Comparison of ENCODE assay signal across 12 cellular contexts in the genomic region with DNA sequence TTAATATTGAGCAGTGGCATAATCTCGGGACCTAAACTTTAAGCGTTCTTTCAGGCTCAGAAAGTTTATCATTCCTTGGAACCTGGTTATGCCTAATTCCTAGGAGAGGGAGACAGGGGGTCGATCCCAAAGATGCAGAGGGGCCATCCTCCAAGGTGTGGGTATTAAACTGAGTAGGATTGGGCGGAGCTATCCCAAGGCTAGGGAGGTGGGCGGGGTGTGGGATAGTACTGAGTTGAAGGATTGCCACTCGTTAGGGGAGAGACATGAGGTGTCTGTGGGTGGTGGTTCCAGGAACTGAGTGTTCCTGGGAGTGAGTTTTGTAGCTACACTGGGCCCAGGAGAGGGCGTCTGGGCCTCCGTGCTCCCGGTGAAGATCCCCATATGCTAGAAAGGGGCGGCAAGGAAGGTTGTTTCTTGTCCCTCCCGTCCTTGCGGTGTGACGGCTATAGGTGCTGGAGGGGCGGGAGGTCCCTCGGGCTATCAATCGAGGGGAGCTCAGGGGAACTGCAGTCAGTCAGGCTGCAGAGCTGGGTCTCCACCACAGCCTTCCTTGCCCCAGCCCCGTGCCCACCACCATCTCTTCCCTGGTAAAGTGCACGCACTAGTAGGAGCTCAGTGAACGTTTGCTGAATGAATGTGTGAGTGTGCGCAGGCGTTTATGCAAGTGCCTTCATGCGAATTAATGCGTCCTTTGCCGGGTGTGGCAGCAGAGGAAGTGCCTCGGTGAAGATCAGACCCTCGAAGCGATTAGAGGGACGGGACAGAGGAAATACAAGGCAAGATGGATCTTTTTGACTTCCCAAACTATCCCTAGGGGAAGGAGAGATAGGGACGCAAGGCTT. TPM values are rescaled to one million over a fixed set of nuclear protein-coding genes. Genes with fewer than 3 reads are reported as not detected.
DNase-seq lines count a peak whose midpoint lies in the region; ATAC-seq lines count a peak whose summit lies in the region.
"Had no signal": no experiment of that assay in that cellular context is flagged by ENCODE, and none has a peak within 500 bp of the region (broad histone marks: within the 10 kb centered on the region; RNA-seq: fewer than 3 reads in every experiment).

No MANE protein-coding gene starts in this region.

- CTCF ChIA-PET in naive thymus-derived CD4-positive, alpha-beta T cell (lab: Charles Lee) = interaction anchor here (0.7 kb wide), 2 partner anchors 209 to 413 kb away, joined by 3 read pairs; no protein-coding TSS in a partner anchor

- no peaks in the 10 kb centered on the region for H3K9me3 Mint-ChIP-seq in activated naive CD8-positive, alpha-beta T cell treated with anti-CD3 and anti-CD28 coated beads, Interleukin-2, amount 10 ng/mL, durations not matched to agents 7 days and 5 days
- peaks cover 0 to 4% (median 0%) of the 10 kb centered on the region in 11 donors for H3K9me3 Mint-ChIP-seq in naive thymus-derived CD4-positive, alpha-beta T cell

- peaks cover 2% of the 10 kb centered on the region for H3K36me3 Mint-ChIP-seq in activated naive CD8-positive, alpha-beta T cell treated with anti-CD3 and anti-CD28 coated beads, Interleukin-2, amount 10 ng/mL, durations not matched to agents 7 days and 5 days
- H3K36me3 Mint-ChIP-seq in naive thymus-derived CD4-positive, alpha-beta T cell = peaks cover 0 to 3% (median 0%) of the 10 kb centered on the region in 5 donors

- intact Hi-C loops in naive thymus-derived CD4-positive, alpha-beta T cell (cut with micrococcal nuclease) = loop anchor here in 1 of 2 donors (1.0 kb wide), 1 partner anchor 11 kb away; no protein-coding TSS in a partner anchor

- POLR2A ChIA-PET in activated naive CD8-positive, alpha-beta T cell treated with anti-CD3 and anti-CD28 coated beads, Interleukin-2, amount 10 ng/mL, durations not matched to agents 7 days and 5 days (lab: Charles Lee) = interaction anchor here (1.2 to 3.2 kb wide), 2 partner anchors 9 to 11 kb away, joined by 4 to 15 read pairs; partner anchors contain the start of gene BUB3
- POLR2A ChIA-PET in naive thymus-derived CD4-positive, alpha-beta T cell (lab: Charles Lee) = interaction anchor here (1.3 to 1.7 kb wide), 2 partner anchors 9 to 11 kb away, joined by 3 to 6 read pairs; partner anchors contain the start of gene BUB3

- no peak overlapping the region for H3K27ac Mint-ChIP-seq in activated naive CD8-positive, alpha-beta T cell treated with anti-CD3 and anti-CD28 coated beads, Interleukin-2, amount 10 ng/mL, durations not matched to agents 7 days and 5 days
- peak overlapping the region in 2 of 9 donors; percentile 31 to 67 for H3K27ac Mint-ChIP-seq in naive thymus-derived CD4-positive, alpha-beta T cell

- H3K4me1 Mint-ChIP-seq in activated naive CD8-positive, alpha-beta T cell treated with anti-CD3 and anti-CD28 coated beads, Interleukin-2, amount 10 ng/mL, durations not matched to agents 7 days and 5 days = peaks cover 36% of the 10 kb centered on the region
- peaks cover 25 to 76% (median 65%) of the 10 kb centered on the region in 7 donors for H3K4me1 Mint-ChIP-seq in naive thymus-derived CD4-positive, alpha-beta T cell

- H3K4me1 ChIP-seq in HUES6 (ENCODE audit: control insufficient read depth, insufficient read depth, low read length) = peaks cover 41% of the 10 kb centered on the region
- peaks cover 35 to 73% of the 10 kb centered on the region in 2 donors for H3K4me1 ChIP-seq in naive thymus-derived CD4-positive, alpha-beta T cell (ENCODE audit: control insufficient read depth in 2 of 2, insufficient read depth in 2 of 2, low read length in 2 of 2)

- peaks cover 100% of the 10 kb centered on the region for H3K27me3 ChIP-seq in HUES6 (ENCODE audit: control insufficient read depth, insufficient read depth, low read length)
- H3K27me3 ChIP-seq in naive thymus-derived CD4-positive, alpha-beta T cell (ENCODE audit: control insufficient read depth in 2 of 2, insufficient read depth in 2 of 2, low read length in 2 of 2) = peaks cover 36 to 61% of the 10 kb centered on the region in 2 donors

- no peak overlapping the region for H3K9ac ChIP-seq in HUES6 (ENCODE audit: low read length)

- peak; percentile 18 for DNase-seq in DMS 273 (lab: John Stamatoyannopoulos, UW; ENCODE audit: unreplicated experiment)
- no peak for DNase-seq in DMS 273 treated with DMSO at 0.1 percent for 48 hours (lab: John Stamatoyannopoulos, UW)
- DNase-seq in activated naive CD8-positive, alpha-beta T cell treated with anti-CD3 and anti-CD28 coated beads, Interleukin-2, amount 10 ng/mL, durations not matched to agents 7 days and 5 days = peak; percentile 44
- peak in 1 of 9 donors; percentile 26 for DNase-seq in naive thymus-derived CD4-positive, alpha-beta T cell
- DNase-seq in DMS79 (lab: John Stamatoyannopoulos, UW) = no peak
- no peak for DNase-seq in SW480 (ENCODE audit: low spot score)
- DNase-seq: 8988T, NCI-H510A had no signal

- no peak overlapping the region for H3K27ac ChIP-seq in HUES6 (ENCODE audit: low read depth, low read length)
- H3K27ac ChIP-seq in naive thymus-derived CD4-positive, alpha-beta T cell (ENCODE audit: low read depth, low read length) = no peak overlapping the region

- H3K9me3 ChIP-seq in HUES6 (ENCODE audit: control insufficient read depth, insufficient read depth, low read depth, low read length) = no peaks in the 10 kb centered on the region
- H3K9me3 ChIP-seq in naive thymus-derived CD4-positive, alpha-beta T cell (ENCODE audit: control insufficient read depth in 2 of 3, low read length in 3 of 3) = no peaks in the 10 kb centered on the region
- H3K9me3 ChIP-seq: HAP-1 had no signal

- no peaks in the 10 kb centered on the region for H3K36me3 ChIP-seq in HUES6 (ENCODE audit: control insufficient read depth, insufficient read depth, low read length)
- no peaks in the 10 kb centered on the region for H3K36me3 ChIP-seq in naive thymus-derived CD4-positive, alpha-beta T cell (ENCODE audit: control insufficient read depth in 2 of 3, insufficient read depth in 3 of 3, low read length in 3 of 3)

- H3K4me3 Mint-ChIP-seq in activated naive CD8-positive, alpha-beta T cell treated with anti-CD3 and anti-CD28 coated beads, Interleukin-2, amount 10 ng/mL, durations not matched to agents 7 days and 5 days = peak overlapping the region; percentile 47
- H3K4me3 Mint-ChIP-seq in naive thymus-derived CD4-positive, alpha-beta T cell = peak overlapping the region in 9 of 10 donors; percentile 7 to 71 (median 62)

- no peak for ATAC-seq in activated naive CD8-positive, alpha-beta T cell treated with anti-CD3 and anti-CD28 coated beads, Interleukin-2, amount 10 ng/mL, durations not matched to agents 7 days and 5 days (ENCODE audit: low read depth)
- no peak for ATAC-seq in naive thymus-derived CD4-positive, alpha-beta T cell
- no peak for ATAC-seq in GM21529 (IDR thresholded peaks at IDR 0.05; ENCODE audit: unreplicated experiment)

- peaks cover 82% of the 10 kb centered on the region for H3K27me3 Mint-ChIP-seq in activated naive CD8-positive, alpha-beta T cell treated with anti-CD3 and anti-CD28 coated beads, Interleukin-2, amount 10 ng/mL, durations not matched to agents 7 days and 5 days
- peaks cover 72 to 84% (median 77%) of the 10 kb centered on the region in 5 donors for H3K27me3 Mint-ChIP-seq in naive thymus-derived CD4-positive, alpha-beta T cell

- peak overlapping the region; percentile 15; the same call in 1 of the 2 replicates for H3K4me3 ChIP-seq in HUES6 (ENCODE audit: low read depth, low read length)
- no peak overlapping the region for H3K4me3 ChIP-seq in naive thymus-derived CD4-positive, alpha-beta T cell (ENCODE audit: low read length)
- H3K4me3 ChIP-seq: HAP-1 had no signal

RNA-seq across cellular contexts. Expression of gene HMX2, which starts 3.0 kb away (rescaled TPM):
- total RNA-seq in activated naive CD8-positive, alpha-beta T cell treated with anti-CD3 and anti-CD28 coated beads, Interleukin-2, amount 10 ng/mL, durations not matched to agents 7 days and 5 days = not detected
- not detected for total RNA-seq in naive thymus-derived CD4-positive, alpha-beta T cell
- polyA plus RNA-seq in naive thymus-derived CD4-positive, alpha-beta T cell = under 1 TPM; 0.14 to 0.24 TPM
- total RNA-seq: posterior vena cava had no signal

RNA-seq across cellular contexts. Expression of gene HMX3, which starts 9.1 kb away (rescaled TPM):
- total RNA-seq in activated naive CD8-positive, alpha-beta T cell treated with anti-CD3 and anti-CD28 coated beads, Interleukin-2, amount 10 ng/mL, durations not matched to agents 7 days and 5 days = not detected
- not detected for total RNA-seq in naive thymus-derived CD4-positive, alpha-beta T cell
- not detected for polyA plus RNA-seq in naive thymus-derived CD4-positive, alpha-beta T cell
- total RNA-seq: posterior vena cava had no signal

RNA-seq across cellular contexts. Expression of gene BUB3, which starts 9.3 kb away (rescaled TPM):
- 100 to 1,000 TPM; 254 to 265 TPM for total RNA-seq in activated naive CD8-positive, alpha-beta T cell treated with anti-CD3 and anti-CD28 coated beads, Interleukin-2, amount 10 ng/mL, durations not matched to agents 7 days and 5 days
- 100 to 1,000 TPM in 3 of 5 experiments, 10 to 100 TPM in 2; 91.4 to 195 (median 171) TPM for total RNA-seq in naive thymus-derived CD4-positive, alpha-beta T cell
- 100 to 1,000 TPM; 230 to 255 TPM for polyA plus RNA-seq in naive thymus-derived CD4-positive, alpha-beta T cell

Comparison
In these comparisons a context has a peak if more than half of its experiments do, and no peak if none do; other contexts are left out.
1. DNase-seq: peak in DMS 273 (single experiment) and activated naive CD8-positive, alpha-beta T cell treated with anti-CD3 and anti-CD28 coated beads, Interleukin-2, amount 10 ng/mL, durations not matched to agents 7 days and 5 days (single experiment); none in DMS 273 treated with DMSO at 0.1 percent for 48 hours (single experiment), DMS79 (single experiment) and SW480 (single experiment).